ENCODE assay signal across 18 cellular contexts in the genomic region with DNA sequence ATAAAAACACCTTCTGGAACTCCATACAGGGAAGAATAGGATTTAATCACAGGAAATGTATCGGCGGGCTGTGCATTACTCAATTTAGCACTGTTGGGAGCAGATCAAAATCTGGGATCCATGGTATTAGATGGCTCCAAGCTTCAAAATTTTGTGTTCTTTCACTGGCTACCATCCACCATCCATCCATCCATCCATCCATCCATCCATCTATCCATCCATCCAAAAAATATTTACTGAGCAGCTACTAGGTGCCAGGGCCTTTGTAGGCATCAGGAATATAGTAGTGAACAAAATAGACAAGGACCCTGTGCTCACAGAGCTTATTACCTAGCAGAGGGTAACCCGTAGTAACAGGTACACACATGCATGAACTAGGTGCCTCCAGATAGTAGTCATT.
A peak's percentile ranks its signal among the peaks of the same experiment; 100 is the strongest.
DNase-seq lines count a peak whose midpoint lies in the region; ATAC-seq, FAIRE-seq and TF ChIP-seq lines count a peak whose summit lies in the region.
"Had no signal": no experiment of that assay in that cellular context is flagged by ENCODE, and none has a peak within 500 bp of the region (broad histone marks: within the 10 kb centered on the region; RNA-seq: fewer than 3 reads in every experiment).

No MANE protein-coding gene starts in this region.

- TF ChIP-seq POLR2A in body of pancreas (IDR thresholded peaks at IDR 0.05): no peak

- intact Hi-C loops in psoas muscle (cut with DNase I): loop anchor here in 1 of 2 donors (5.0 kb wide), 1 partner anchor 376 kb away; no protein-coding TSS in a partner anchor
- intact Hi-C loops in activated naive CD4-positive, alpha-beta T cell treated with anti-CD3 and anti-CD28 coated beads for 36 hours (cut with micrococcal nuclease): no loop called here
- intact Hi-C loops in body of pancreas (cut with DNase I): loop anchor here (10.0 kb wide), 1 partner anchor 183 kb away; no protein-coding TSS in a partner anchor

- H3K79me2 ChIP-seq in ACC112 (ENCODE audit: control insufficient read depth, insufficient read depth, low read length, unreplicated experiment): no peaks in the 10 kb centered on the region

- no peak overlapping the region for H2AFZ ChIP-seq in ACC112 (ENCODE audit: low read length, unreplicated experiment)

- no peaks in the 10 kb centered on the region for H3K27me3 Mint-ChIP-seq in activated naive CD4-positive, alpha-beta T cell treated with anti-CD3 and anti-CD28 coated beads for 36 hours (ENCODE audit: low read depth)

- CTCF ChIA-PET in activated naive CD4-positive, alpha-beta T cell treated with anti-CD3 and anti-CD28 coated beads for 36 hours (lab: Charles Lee): interaction anchor here (1.3 kb wide), 1 partner anchor 8 kb away, joined by 3 read pairs; no protein-coding TSS in a partner anchor

- H3K4me3 ChIP-seq in ACC112 (ENCODE audit: low read depth, low read length): no peak overlapping the region
- H3K4me3 ChIP-seq in bronchial epithelial cell (ENCODE audit: low read depth, low read length): no peak overlapping the region
- H3K4me3 ChIP-seq in psoas muscle: no peak overlapping the region
- H3K4me3 ChIP-seq in body of pancreas: no peak overlapping the region
- H3K4me3 ChIP-seq: A549 had no signal

- no peak overlapping the region for H3K27ac Mint-ChIP-seq in activated naive CD4-positive, alpha-beta T cell treated with anti-CD3 and anti-CD28 coated beads for 36 hours

- no peak for ATAC-seq in psoas muscle
- ATAC-seq in GM21786 (IDR thresholded peaks at IDR 0.05; ENCODE audit: unreplicated experiment): no peak
- no peak for ATAC-seq in body of pancreas

- 92 to 95% (median 95%) methylated on average over 3 of the region's 3 CpGs for WGBS in psoas muscle, 3 donors
- 90 to 100% methylated on average over 3 of the region's 3 CpGs for WGBS in body of pancreas, 2 donors

- TF ChIP-seq CTCF in bronchial epithelial cell (IDR thresholded peaks at IDR 0.05; ENCODE audit: insufficient read depth, low read length, severe bottlenecking): no peak
- TF ChIP-seq CTCF in psoas muscle (IDR thresholded peaks at IDR 0.05): no peak
- no peak for TF ChIP-seq CTCF in body of pancreas (IDR thresholded peaks at IDR 0.05)

- H3K9me3 ChIP-seq in psoas muscle (no peaks in the 10 kb centered on the region), body of pancreas (no peaks in the 10 kb centered on the region)

- H3K36me3 ChIP-seq in ACC112 (ENCODE audit: insufficient read depth, low read length) (no peaks in the 10 kb centered on the region), bronchial epithelial cell (ENCODE audit: control insufficient read depth, insufficient read depth, low read length) (no peaks in the 10 kb centered on the region), psoas muscle (ENCODE audit: insufficient read depth in 1 of 2, low read depth in 1 of 2) (no peaks in the 10 kb centered on the region), body of pancreas (replicated peaks in 1 of 2; ENCODE audit: insufficient read depth in 1 of 2, low read depth in 2 of 2) (no peaks in the 10 kb centered on the region)

- H3K4me1 ChIP-seq in ACC112 (ENCODE audit: control insufficient read depth, insufficient read depth, low read length, unreplicated experiment) (peaks cover 32% of the 10 kb centered on the region), psoas muscle (no peaks in the 10 kb centered on the region), body of pancreas (peaks cover 25% of the 10 kb centered on the region)

- no peaks in the 10 kb centered on the region for H3K27me3 ChIP-seq in ACC112 (ENCODE audit: insufficient read depth, low read length)
- no peaks in the 10 kb centered on the region for H3K27me3 ChIP-seq in bronchial epithelial cell (ENCODE audit: control insufficient read depth, insufficient read depth, low read length)
- no peaks in the 10 kb centered on the region for H3K27me3 ChIP-seq in psoas muscle (ENCODE audit: insufficient read depth in 3 of 3, low read length in 2 of 3)
- no peaks in the 10 kb centered on the region for H3K27me3 ChIP-seq in body of pancreas

- H3K27ac ChIP-seq in ACC112 (ENCODE audit: low read depth, low read length): peak overlapping the region; percentile 96
- H3K27ac ChIP-seq in psoas muscle: peak overlapping the region; percentile 69
- H3K27ac ChIP-seq in body of pancreas: peak overlapping the region in 1 of 4 donors; percentile 63

- H3K36me3 Mint-ChIP-seq in activated naive CD4-positive, alpha-beta T cell treated with anti-CD3 and anti-CD28 coated beads for 36 hours (ENCODE audit: low read depth): no peaks in the 10 kb centered on the region

- H3K9me3 Mint-ChIP-seq in activated naive CD4-positive, alpha-beta T cell treated with anti-CD3 and anti-CD28 coated beads for 36 hours: no peaks in the 10 kb centered on the region

- no peak overlapping the region for H3K4me3 Mint-ChIP-seq in activated naive CD4-positive, alpha-beta T cell treated with anti-CD3 and anti-CD28 coated beads for 36 hours

- no peak for DNase-seq in HTR-8/SVneo (ENCODE audit: insufficient read length, low spot score)
- peak; percentile 76 for DNase-seq in bronchial epithelial cell (ENCODE audit: low read depth)
- DNase-seq in psoas muscle: no peak
- no peak for DNase-seq in activated naive CD4-positive, alpha-beta T cell treated with anti-CD3 and anti-CD28 coated beads for 36 hours
- DNase-seq in body of pancreas: no peak
- DNase-seq: C1 segment of cervical spinal cord, GF-D8, GOT3, NCI-H1092, NCI-H1694, NCI-H69, RPMI8226, SIG-M5 had no signal

- FAIRE-seq in HTR-8/SVneo (lab: Jason Lieb, UNC): peak; percentile 46
- no peak for FAIRE-seq in bronchial epithelial cell (lab: Jason Lieb, UNC)
- FAIRE-seq: A549, GM12891, GM18507 had no signal

- H3K4me1 Mint-ChIP-seq in activated naive CD4-positive, alpha-beta T cell treated with anti-CD3 and anti-CD28 coated beads for 36 hours (ENCODE audit: low read depth): peaks cover 25% of the 10 kb centered on the region
